In genomic region chr2:100248971-100249370, GRCh38 we compare ENCODE assay signal across 22 cellular contexts.
A peak's percentile ranks its signal among the peaks of the same experiment; 100 is the strongest.
DNase-seq lines count a peak whose midpoint lies in the region; ATAC-seq, FAIRE-seq and TF ChIP-seq lines count a peak whose summit lies in the region.
"Had no signal": no experiment of that assay in that cellular context is flagged by ENCODE, and none has a peak within 500 bp of the region (broad histone marks: within the 10 kb centered on the region; RNA-seq: fewer than 3 reads in every experiment).

No MANE protein-coding gene starts in this region.

- peaks cover 12% of the 10 kb centered on the region for H3K27me3 Mint-ChIP-seq in nephron progenitor cell (ENCODE audit: low read depth, poor library complexity)
- H3K27me3 Mint-ChIP-seq: CD4-positive, CD25-positive, alpha-beta regulatory T cell had no signal

- H3K4me3 ChIP-seq in SK-N-SH (ENCODE audit: low read depth in 2 of 2, low read length in 1 of 2) (no peak overlapping the region), GM12878 (no peak overlapping the region), right atrium auricular region (no peak overlapping the region)

- peaks cover 37% of the 10 kb centered on the region for H3K4me1 Mint-ChIP-seq in nephron progenitor cell

- TF ChIP-seq CTCF in SK-N-SH (IDR thresholded peaks at IDR 0.05) (no peak), GM12878 (IDR thresholded peaks at IDR 0.05 in 2 of 3, conservative IDR thresholded peaks at IDR 0.05 in 1 of 3; ENCODE audit: control insufficient read depth in 2 of 3, extremely low read depth in 1 of 3, insufficient read depth in 1 of 3, low read depth in 3 of 3, low read length in 3 of 3) (no peak), right atrium auricular region (IDR thresholded peaks at IDR 0.05) (no peak), nephron progenitor cell (IDR thresholded peaks at IDR 0.05) (no peak)

- H3K27me3 ChIP-seq in SK-N-SH (ENCODE audit: insufficient read depth) (no peaks in the 10 kb centered on the region; the same call in 1 of the 2 replicates), GM12878 (replicated peaks in 1 of 2; ENCODE audit: control insufficient read depth in 2 of 2, insufficient read depth in 2 of 2, low read length in 1 of 2) (no peaks in the 10 kb centered on the region), right atrium auricular region (no peaks in the 10 kb centered on the region)

- CTCF ChIA-PET in SK-N-SH (lab: Yijun Ruan, JAX) = interaction anchor here (0.9 to 9.6 kb wide), 2 partner anchors 11 to 132 kb away, joined by 4 to 102 read pairs; no protein-coding TSS in a partner anchor
- CTCF ChIA-PET in GM12878 (lab: Yijun Ruan, JAX) = no interaction called here

- H3K4me2 ChIP-seq in SK-N-SH = no peak overlapping the region
- no peak overlapping the region; the same call in 1 of the 2 replicates for H3K4me2 ChIP-seq in GM12878 (ENCODE audit: control insufficient read depth, insufficient read depth)

- H3K27ac ChIP-seq in SK-N-SH (ENCODE audit: low read depth in 2 of 2, low read length in 1 of 2) (no peak overlapping the region), KOPT-K1 (ENCODE audit: low read depth, low read length, poor library complexity, severe bottlenecking) (peak overlapping the region; percentile 53), GM12878 (ENCODE audit: control insufficient read depth, insufficient read depth) (no peak overlapping the region), right atrium auricular region (no peak overlapping the region)
- H3K27ac ChIP-seq: RWPE1 had no signal

- no peak for TF ChIP-seq POLR2A in GM12878 (IDR thresholded peaks at IDR 0.05; ENCODE audit: low read depth, low read length)

- POLR2A ChIA-PET in SK-N-SH (lab: Yijun Ruan, JAX) = no interaction called here
- POLR2A ChIA-PET in GM12878 (lab: Charles Lee) = no interaction called here

- BruUV-seq in GM12878 (replicated peaks; lab: Mats Ljungman, UMichigan) = no TSS peak

- no peak for FAIRE-seq in GM12878 (lab: Jason Lieb, UNC)
- FAIRE-seq in urothelium cell line (lab: Jason Lieb, UNC) = peak; percentile 53
- FAIRE-seq: H54 had no signal

- H3K9me3 ChIP-seq in SK-N-SH (no peaks in the 10 kb centered on the region), KOPT-K1 (ENCODE audit: insufficient read depth, low read length, poor library complexity, severe bottlenecking) (no peaks in the 10 kb centered on the region), GM12878 (replicated peaks; ENCODE audit: control insufficient read depth, insufficient read depth, low read length) (peaks cover 1% of the 10 kb centered on the region; the same call in 1 of the 3 replicates), right atrium auricular region (no peaks in the 10 kb centered on the region)

- no peak overlapping the region for H3K9ac ChIP-seq in SK-N-SH
- no peak overlapping the region for H3K9ac ChIP-seq in GM12878 (ENCODE audit: control insufficient read depth, insufficient read depth, low read length)

- H3K4me3 Mint-ChIP-seq in nephron progenitor cell = no peak overlapping the region
- H3K4me3 Mint-ChIP-seq: CD4-positive, CD25-positive, alpha-beta regulatory T cell; HFFc6 had no signal

- H3K9me2 ChIP-seq in SK-N-SH = no peaks in the 10 kb centered on the region

- in situ Hi-C loops in GM12878 (cut with MboI) = loop anchor here (5.0 kb wide), 1 partner anchor 692 kb away; no protein-coding TSS in a partner anchor

- H4K20me1 ChIP-seq in SK-N-SH (ENCODE audit: insufficient read depth) (no peaks in the 10 kb centered on the region), GM12878 (ENCODE audit: control insufficient read depth, insufficient read depth) (no peaks in the 10 kb centered on the region; the same call in 1 of the 2 replicates)

- TF ChIP-seq EP300 in SK-N-SH (IDR thresholded peaks at IDR 0.05; ENCODE audit: borderline replicate concordance in 1 of 2, low read depth in 1 of 2, low read length in 1 of 2) (no peak), GM12878 (IDR thresholded peaks at IDR 0.05; ENCODE audit: borderline replicate concordance in 1 of 2, control insufficient read depth in 1 of 2, low read depth in 2 of 2, low read length in 2 of 2) (no peak)

- peaks cover 0 to 3% of the 10 kb centered on the region in 2 experiments; a peak in 1 of 4 replicates for H3K4me1 ChIP-seq in SK-N-SH (ENCODE audit: control insufficient read depth in 1 of 2, insufficient read depth in 2 of 2, low read depth in 1 of 2, low read length in 1 of 2)
- peaks cover 22% of the 10 kb centered on the region for H3K4me1 ChIP-seq in GM12878 (ENCODE audit: control insufficient read depth, insufficient read depth, low read length)
- H3K4me1 ChIP-seq in right atrium auricular region = no peaks in the 10 kb centered on the region

- no peaks in the 10 kb centered on the region for H3K9me3 Mint-ChIP-seq in nephron progenitor cell
- H3K9me3 Mint-ChIP-seq: CD4-positive, CD25-positive, alpha-beta regulatory T cell; HFFc6 had no signal

- no peak for ATAC-seq in SK-N-SH treated with all-trans-retinoic acid at 6 μM for 48 hours
- ATAC-seq in GM12878 = no peak
- ATAC-seq in GM19324 (IDR thresholded peaks at IDR 0.05; ENCODE audit: low FRiP score, unreplicated experiment) = no peak
- ATAC-seq: PC-3 had no signal

- no peaks in the 10 kb centered on the region for H3K79me2 ChIP-seq in SK-N-SH (ENCODE audit: insufficient read depth)
- no peaks in the 10 kb centered on the region for H3K79me2 ChIP-seq in GM12878 (ENCODE audit: control insufficient read depth, insufficient read depth, low read length)

- TF ChIP-seq RAD21 in SK-N-SH (IDR thresholded peaks at IDR 0.05; ENCODE audit: low read length) = no peak
- TF ChIP-seq RAD21 in GM12878 (IDR thresholded peaks at IDR 0.05; ENCODE audit: insufficient read depth, low read depth, low read length) = no peak

- RAD21 ChIA-PET in GM12878 (lab: Charles Lee; ENCODE audit: unreplicated experiment) = no interaction called here

- SMC1A ChIA-PET in GM12878 (lab: Charles Lee; ENCODE audit: uncharacterized antibody, unreplicated experiment) = no interaction called here

- H3K36me3 ChIP-seq in SK-N-SH (replicated peaks in 1 of 2; ENCODE audit: control insufficient read depth in 1 of 2, insufficient read depth in 2 of 2, low read length in 1 of 2) = no peaks in the 10 kb centered on the region
- H3K36me3 ChIP-seq in KOPT-K1 (ENCODE audit: insufficient read depth, low read length) = no peaks in the 10 kb centered on the region
- H3K36me3 ChIP-seq in GM12878 (ENCODE audit: control insufficient read depth in 2 of 2, insufficient read depth in 2 of 2, low read length in 1 of 2) = no peaks in the 10 kb centered on the region
- no peaks in the 10 kb centered on the region for H3K36me3 ChIP-seq in right atrium auricular region

- 70% methylated on average over 5 of the region's 5 CpGs for WGBS in SK-N-SH (ENCODE audit: low lambda C conversion rate)
- 87% methylated on average over 5 of the region's 5 CpGs for WGBS in GM12878 (ENCODE audit: insufficient coverage, insufficient replicate concordance, low lambda C conversion rate, missing lambda C conversion rate)

- H3K27ac Mint-ChIP-seq in nephron progenitor cell = no peak overlapping the region
- H3K27ac Mint-ChIP-seq: HFFc6 had no signal

- H2AFZ ChIP-seq in SK-N-SH (ENCODE audit: low read depth) (no peak overlapping the region), GM12878 (ENCODE audit: control insufficient read depth, low read depth, low read length) (no peak overlapping the region)

- H3K36me3 Mint-ChIP-seq in nephron progenitor cell (ENCODE audit: low read depth) = no peaks in the 10 kb centered on the region
- H3K36me3 Mint-ChIP-seq: CD4-positive, CD25-positive, alpha-beta regulatory T cell had no signal

- no peak for DNase-seq in SK-N-SH
- no peak for DNase-seq in GM12878 (ENCODE audit: low read depth, low spot score)
- DNase-seq in urothelium cell line (ENCODE audit: low spot score) = no peak
- DNase-seq in right atrium auricular region (ENCODE audit: low spot score) = no peak
- DNase-seq in nephron progenitor cell = no peak
- DNase-seq: CD4-positive, CD25-positive, alpha-beta regulatory T cell; DMS79; GDM1; HFFc6; Kasumi-1; MM.1S; NCI-H1105; NCI-H2029; NCI-H2227 treated with DMSO at 0.1 percent for 48 hours; NCI-H524 treated with DMSO at 0.1 percent for 48 hours; PC-3; T-helper 2 cell had no signal

- no peaks in the 10 kb centered on the region for H3F3A ChIP-seq in SK-N-SH (replicated peaks; ENCODE audit: insufficient read depth)

- intact Hi-C loops in GM12878 (cut with micrococcal nuclease; ENCODE audit: unreplicated experiment) = loop anchor here (1.0 to 10.0 kb wide), 3 partner anchors 11 to 514 kb away; no protein-coding TSS in a partner anchor

TF ChIP-seq in SK-N-SH, 30 proteins besides CTCF, POLR2A, EP300 and RAD21:
- TF ChIP-seq RFX5 (IDR thresholded peaks at IDR 0.05; ENCODE audit: low read length) (no peak), GATA2 (CRISPR knock-in tag; IDR thresholded peaks at IDR 0.05) (peak; percentile 30; the same call in 1 of the 2 replicates)

TF ChIP-seq in GM12878, 131 proteins besides CTCF, POLR2A, EP300 and RAD21:
- TF ChIP-seq SUZ12 (IDR thresholded peaks at IDR 0.05; ENCODE audit: unreplicated experiment) = no peak
- 0 out of 2 replicates have a peak, but pooled peaks have one; percentile 13 for TF ChIP-seq RUNX3 (IDR thresholded peaks at IDR 0.05; ENCODE audit: low read length)
